Comparison of ENCODE assay signal across 1 cellular context in the genomic region with DNA sequence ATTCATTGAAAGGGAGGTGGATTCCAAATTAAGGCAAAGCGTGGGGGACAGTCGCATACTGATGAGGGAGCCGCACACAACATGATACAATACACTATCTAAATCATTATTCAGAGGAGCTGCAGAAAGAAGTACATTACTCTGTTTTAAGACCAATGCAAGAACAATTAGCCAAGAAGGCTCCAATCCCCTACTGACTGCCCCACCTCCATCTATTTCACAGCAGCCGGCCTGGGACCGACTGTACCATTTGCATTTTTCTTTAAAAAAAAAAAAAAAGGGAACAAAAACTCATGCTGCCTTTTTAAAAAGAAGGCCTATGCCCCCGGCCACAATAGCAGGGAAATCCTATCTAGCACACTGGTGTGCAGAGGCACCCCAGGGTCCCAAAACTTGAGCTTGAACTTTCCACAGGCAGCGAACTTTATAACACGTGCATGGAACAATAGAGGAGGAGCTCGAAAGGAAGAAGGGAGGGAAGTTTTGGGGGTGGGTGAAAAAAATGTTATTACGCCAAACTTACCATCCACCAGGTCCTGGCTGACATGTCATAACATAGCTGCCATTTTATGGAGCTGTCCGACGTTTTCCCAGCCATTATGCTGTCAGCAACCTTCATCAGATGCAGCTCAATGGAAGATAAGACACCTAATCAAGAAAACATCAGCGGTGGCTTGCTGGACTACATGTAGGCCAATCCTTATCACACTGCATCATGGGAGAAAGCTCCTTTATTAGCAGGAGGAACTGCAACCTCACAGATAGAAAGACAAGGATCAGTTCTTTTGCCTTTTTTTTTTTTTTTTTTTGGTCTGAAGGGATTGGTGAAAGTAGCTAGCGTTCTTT.
TF ChIP-seq lines count a peak whose summit lies in the region.

No MANE protein-coding gene starts in this region.

TF ChIP-seq in K562, 482 proteins besides CTCF, POLR2A, EP300 and RAD21 (continued from another document and continues in another):
- TF ChIP-seq, protein P1, sequence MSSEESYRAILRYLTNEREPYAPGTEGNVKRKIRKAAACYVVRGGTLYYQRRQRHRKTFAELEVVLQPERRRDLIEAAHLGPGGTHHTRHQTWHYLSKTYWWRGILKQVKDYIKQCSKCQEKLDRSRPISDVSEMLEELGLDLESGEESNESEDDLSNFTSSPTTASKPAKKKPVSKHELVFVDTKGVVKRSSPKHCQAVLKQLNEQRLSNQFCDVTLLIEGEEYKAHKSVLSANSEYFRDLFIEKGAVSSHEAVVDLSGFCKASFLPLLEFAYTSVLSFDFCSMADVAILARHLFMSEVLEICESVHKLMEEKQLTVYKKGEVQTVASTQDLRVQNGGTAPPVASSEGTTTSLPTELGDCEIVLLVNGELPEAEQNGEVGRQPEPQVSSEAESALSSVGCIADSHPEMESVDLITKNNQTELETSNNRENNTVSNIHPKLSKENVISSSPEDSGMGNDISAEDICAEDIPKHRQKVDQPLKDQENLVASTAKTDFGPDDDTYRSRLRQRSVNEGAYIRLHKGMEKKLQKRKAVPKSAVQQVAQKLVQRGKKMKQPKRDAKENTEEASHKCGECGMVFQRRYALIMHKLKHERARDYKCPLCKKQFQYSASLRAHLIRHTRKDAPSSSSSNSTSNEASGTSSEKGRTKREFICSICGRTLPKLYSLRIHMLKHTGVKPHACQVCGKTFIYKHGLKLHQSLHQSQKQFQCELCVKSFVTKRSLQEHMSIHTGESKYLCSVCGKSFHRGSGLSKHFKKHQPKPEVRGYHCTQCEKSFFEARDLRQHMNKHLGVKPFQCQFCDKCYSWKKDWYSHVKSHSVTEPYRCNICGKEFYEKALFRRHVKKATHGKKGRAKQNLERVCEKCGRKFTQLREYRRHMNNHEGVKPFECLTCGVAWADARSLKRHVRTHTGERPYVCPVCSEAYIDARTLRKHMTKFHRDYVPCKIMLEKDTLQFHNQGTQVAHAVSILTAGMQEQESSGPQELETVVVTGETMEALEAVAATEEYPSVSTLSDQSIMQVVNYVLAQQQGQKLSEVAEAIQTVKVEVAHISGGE (CRISPR knock-in tag; IDR thresholded peaks at IDR 0.05) = no peak
- no peak for TF ChIP-seq RBM34 (IDR thresholded peaks at IDR 0.05; ENCODE audit: borderline replicate concordance, insufficient read depth, low read length)
- TF ChIP-seq GABPB2 (CRISPR knock-in tag; conservative IDR thresholded peaks at IDR 0.05) = no peak
- TF ChIP-seq, protein P2, sequence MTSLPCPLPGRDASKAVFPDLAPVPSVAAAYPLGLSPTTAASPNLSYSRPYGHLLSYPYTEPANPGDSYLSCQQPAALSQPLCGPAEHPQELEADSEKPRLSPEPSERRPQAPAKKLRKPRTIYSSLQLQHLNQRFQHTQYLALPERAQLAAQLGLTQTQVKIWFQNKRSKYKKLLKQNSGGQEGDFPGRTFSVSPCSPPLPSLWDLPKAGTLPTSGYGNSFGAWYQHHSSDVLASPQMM (CRISPR knock-in tag; IDR thresholded peaks at IDR 0.05) = no peak
- no peak for TF ChIP-seq TCF7L2 (IDR thresholded peaks at IDR 0.05; ENCODE audit: low read depth, low read length)
- TF ChIP-seq NR2C1 (IDR thresholded peaks at IDR 0.05) = no peak
- TF ChIP-seq NR2C1 (tag; IDR thresholded peaks at IDR 0.05) = no peak
- TF ChIP-seq ZNF780A (CRISPR knock-in tag; IDR thresholded peaks at IDR 0.05) = no peak
- TF ChIP-seq, protein P3, sequence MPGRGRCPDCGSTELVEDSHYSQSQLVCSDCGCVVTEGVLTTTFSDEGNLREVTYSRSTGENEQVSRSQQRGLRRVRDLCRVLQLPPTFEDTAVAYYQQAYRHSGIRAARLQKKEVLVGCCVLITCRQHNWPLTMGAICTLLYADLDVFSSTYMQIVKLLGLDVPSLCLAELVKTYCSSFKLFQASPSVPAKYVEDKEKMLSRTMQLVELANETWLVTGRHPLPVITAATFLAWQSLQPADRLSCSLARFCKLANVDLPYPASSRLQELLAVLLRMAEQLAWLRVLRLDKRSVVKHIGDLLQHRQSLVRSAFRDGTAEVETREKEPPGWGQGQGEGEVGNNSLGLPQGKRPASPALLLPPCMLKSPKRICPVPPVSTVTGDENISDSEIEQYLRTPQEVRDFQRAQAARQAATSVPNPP (IDR thresholded peaks at IDR 0.05; ENCODE audit: borderline replicate concordance, insufficient read depth, insufficient read length) = no peak
- TF ChIP-seq ERF (CRISPR knock-in tag; IDR thresholded peaks at IDR 0.05) = no peak
- no peak for TF ChIP-seq NFXL1 (CRISPR knock-in tag; IDR thresholded peaks at IDR 0.05)
- TF ChIP-seq ZBTB2 (IDR thresholded peaks at IDR 0.05) = no peak
- no peak for TF ChIP-seq JUNB (CRISPR knock-in tag; conservative IDR thresholded peaks at IDR 0.05)
- TF ChIP-seq ZNF584 (CRISPR knock-in tag; IDR thresholded peaks at IDR 0.05; ENCODE audit: low read depth) = no peak
- no peak for TF ChIP-seq TAF15 (IDR thresholded peaks at IDR 0.05; ENCODE audit: low read depth, low read length)
- no peak for TF ChIP-seq LCOR (CRISPR knock-in tag; IDR thresholded peaks at IDR 0.05)
- TF ChIP-seq, protein P4, sequence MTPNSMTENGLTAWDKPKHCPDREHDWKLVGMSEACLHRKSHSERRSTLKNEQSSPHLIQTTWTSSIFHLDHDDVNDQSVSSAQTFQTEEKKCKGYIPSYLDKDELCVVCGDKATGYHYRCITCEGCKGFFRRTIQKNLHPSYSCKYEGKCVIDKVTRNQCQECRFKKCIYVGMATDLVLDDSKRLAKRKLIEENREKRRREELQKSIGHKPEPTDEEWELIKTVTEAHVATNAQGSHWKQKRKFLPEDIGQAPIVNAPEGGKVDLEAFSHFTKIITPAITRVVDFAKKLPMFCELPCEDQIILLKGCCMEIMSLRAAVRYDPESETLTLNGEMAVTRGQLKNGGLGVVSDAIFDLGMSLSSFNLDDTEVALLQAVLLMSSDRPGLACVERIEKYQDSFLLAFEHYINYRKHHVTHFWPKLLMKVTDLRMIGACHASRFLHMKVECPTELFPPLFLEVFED (CRISPR knock-in tag; conservative IDR thresholded peaks at IDR 0.05) = no peak
- no peak for TF ChIP-seq E2F5 (CRISPR knock-in tag; IDR thresholded peaks at IDR 0.05)
- TF ChIP-seq TAF1 (IDR thresholded peaks at IDR 0.05; ENCODE audit: control insufficient read depth, extremely low read depth, insufficient read depth, low read length, severe bottlenecking) = no peak
- TF ChIP-seq, protein P5, sequence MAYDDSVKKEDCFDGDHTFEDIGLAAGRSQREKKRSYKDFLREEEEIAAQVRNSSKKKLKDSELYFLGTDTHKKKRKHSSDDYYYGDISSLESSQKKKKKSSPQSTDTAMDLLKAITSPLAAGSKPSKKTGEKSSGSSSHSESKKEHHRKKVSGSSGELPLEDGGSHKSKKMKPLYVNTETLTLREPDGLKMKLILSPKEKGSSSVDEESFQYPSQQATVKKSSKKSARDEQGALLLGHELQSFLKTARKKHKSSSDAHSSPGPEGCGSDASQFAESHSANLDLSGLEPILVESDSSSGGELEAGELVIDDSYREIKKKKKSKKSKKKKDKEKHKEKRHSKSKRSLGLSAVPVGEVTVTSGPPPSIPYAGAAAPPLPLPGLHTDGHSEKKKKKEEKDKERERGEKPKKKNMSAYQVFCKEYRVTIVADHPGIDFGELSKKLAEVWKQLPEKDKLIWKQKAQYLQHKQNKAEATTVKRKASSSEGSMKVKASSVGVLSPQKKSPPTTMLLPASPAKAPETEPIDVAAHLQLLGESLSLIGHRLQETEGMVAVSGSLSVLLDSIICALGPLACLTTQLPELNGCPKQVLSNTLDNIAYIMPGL (CRISPR knock-in tag; IDR thresholded peaks at IDR 0.05) = no peak
- no peak for TF ChIP-seq THRA (IDR thresholded peaks at IDR 0.05)
- TF ChIP-seq PHF20 (IDR thresholded peaks at IDR 0.05; ENCODE audit: partially characterized antibody) = no peak
- TF ChIP-seq, protein P6, sequence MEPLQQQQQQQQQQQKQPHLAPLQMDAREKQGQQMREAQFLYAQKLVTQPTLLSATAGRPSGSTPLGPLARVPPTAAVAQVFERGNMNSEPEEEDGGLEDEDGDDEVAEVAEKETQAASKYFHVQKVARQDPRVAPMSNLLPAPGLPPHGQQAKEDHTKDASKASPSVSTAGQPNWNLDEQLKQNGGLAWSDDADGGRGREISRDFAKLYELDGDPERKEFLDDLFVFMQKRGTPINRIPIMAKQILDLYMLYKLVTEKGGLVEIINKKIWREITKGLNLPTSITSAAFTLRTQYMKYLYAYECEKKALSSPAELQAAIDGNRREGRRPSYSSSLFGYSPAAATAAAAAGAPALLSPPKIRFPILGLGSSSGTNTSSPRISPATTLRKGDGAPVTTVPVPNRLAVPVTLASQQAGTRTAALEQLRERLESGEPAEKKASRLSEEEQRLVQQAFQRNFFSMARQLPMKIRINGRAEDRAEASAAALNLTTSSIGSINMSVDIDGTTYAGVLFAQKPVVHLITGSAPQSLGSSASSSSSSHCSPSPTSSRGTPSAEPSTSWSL (CRISPR knock-in tag; IDR thresholded peaks at IDR 0.05; ENCODE audit: borderline replicate concordance) = no peak
- TF ChIP-seq, protein P7, sequence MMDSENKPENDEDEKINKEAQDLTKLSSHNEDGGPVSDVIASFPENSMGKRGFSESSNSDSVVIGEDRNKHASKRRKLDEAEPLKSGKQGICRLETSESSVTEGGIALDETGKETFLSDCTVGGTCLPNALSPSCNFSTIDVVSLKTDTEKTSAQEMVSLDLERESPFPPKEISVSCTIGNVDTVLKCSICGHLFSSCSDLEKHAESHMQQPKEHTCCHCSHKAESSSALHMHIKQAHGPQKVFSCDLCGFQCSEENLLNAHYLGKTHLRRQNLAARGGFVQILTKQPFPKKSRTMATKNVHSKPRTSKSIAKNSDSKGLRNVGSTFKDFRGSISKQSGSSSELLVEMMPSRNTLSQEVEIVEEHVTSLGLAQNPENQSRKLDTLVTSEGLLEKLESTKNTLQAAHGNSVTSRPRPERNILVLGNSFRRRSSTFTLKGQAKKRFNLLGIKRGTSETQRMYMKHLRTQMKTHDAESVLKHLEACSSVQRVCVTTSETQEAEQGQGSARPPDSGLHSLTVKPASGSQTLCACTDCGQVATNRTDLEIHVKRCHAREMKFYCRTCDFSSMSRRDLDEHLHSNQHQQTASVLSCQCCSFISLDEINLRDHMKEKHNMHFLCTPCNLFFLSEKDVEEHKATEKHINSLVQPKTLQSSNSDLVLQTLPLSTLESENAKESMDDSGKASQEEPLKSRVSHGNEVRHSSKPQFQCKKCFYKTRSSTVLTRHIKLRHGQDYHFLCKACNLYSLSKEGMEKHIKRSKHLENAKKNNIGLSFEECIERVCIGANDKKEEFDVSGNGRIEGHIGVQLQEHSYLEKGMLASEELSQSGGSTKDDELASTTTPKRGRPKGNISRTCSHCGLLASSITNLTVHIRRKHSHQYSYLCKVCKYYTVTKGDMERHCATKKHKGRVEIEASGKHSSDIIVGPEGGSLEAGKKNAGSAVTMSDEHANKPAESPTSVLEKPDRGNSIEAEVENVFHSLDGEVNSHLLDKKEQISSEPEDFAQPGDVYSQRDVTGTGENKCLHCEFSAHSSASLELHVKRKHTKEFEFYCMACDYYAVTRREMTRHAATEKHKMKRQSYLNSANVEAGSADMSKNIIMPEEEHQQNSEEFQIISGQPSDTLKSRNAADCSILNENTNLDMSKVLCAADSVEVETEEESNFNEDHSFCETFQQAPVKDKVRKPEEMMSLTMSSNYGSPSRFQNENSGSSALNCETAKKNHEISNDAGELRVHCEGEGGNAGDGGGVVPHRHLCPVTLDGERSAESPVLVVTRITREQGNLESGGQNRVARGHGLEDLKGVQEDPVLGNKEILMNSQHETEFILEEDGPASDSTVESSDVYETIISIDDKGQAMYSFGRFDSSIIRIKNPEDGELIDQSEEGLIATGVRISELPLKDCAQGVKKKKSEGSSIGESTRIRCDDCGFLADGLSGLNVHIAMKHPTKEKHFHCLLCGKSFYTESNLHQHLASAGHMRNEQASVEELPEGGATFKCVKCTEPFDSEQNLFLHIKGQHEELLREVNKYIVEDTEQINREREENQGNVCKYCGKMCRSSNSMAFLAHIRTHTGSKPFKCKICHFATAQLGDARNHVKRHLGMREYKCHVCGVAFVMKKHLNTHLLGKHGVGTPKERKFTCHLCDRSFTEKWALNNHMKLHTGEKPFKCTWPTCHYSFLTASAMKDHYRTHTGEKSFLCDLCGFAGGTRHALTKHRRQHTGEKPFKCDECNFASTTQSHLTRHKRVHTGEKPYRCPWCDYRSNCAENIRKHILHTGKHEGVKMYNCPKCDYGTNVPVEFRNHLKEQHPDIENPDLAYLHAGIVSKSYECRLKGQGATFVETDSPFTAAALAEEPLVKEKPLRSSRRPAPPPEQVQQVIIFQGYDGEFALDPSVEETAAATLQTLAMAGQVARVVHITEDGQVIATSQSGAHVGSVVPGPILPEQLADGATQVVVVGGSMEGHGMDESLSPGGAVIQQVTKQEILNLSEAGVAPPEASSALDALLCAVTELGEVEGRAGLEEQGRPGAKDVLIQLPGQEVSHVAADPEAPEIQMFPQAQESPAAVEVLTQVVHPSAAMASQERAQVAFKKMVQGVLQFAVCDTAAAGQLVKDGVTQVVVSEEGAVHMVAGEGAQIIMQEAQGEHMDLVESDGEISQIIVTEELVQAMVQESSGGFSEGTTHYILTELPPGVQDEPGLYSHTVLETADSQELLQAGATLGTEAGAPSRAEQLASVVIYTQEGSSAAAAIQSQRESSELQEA (IDR thresholded peaks at IDR 0.05; ENCODE audit: low read depth) = no peak
- TF ChIP-seq BRD9 (IDR thresholded peaks at IDR 0.05; ENCODE audit: low read depth, partially characterized antibody) = no peak
- no peak for TF ChIP-seq POLR2H (tag; IDR thresholded peaks at IDR 0.05; ENCODE audit: low read depth)
- no peak for TF ChIP-seq RFX1 (IDR thresholded peaks at IDR 0.05)
- no peak for TF ChIP-seq CBFA2T2 (conservative IDR thresholded peaks at IDR 0.05)
- no peak for TF ChIP-seq ZNF551 (CRISPR knock-in tag; IDR thresholded peaks at IDR 0.05)
- TF ChIP-seq HNRNPLL (IDR thresholded peaks at IDR 0.05; ENCODE audit: low read depth, low read length, poor library complexity, severe bottlenecking) = no peak
- TF ChIP-seq DACH1 (IDR thresholded peaks at IDR 0.05; ENCODE audit: partially characterized antibody) = no peak
